ENCODE assay signal across 24 cellular contexts in genomic region chr10:3980139-3980538, GRCh38.
DNase-seq lines count a peak whose midpoint lies in the region; ATAC-seq lines count a peak whose summit lies in the region.
"Had no signal": no experiment of that assay in that cellular context is flagged by ENCODE, and none has a peak within 500 bp of the region (broad histone marks: within the 10 kb centered on the region; RNA-seq: fewer than 3 reads in every experiment).

No MANE protein-coding gene starts in this region.

- ATAC-seq in central memory CD8-positive, alpha-beta T cell (replicated peaks; ENCODE audit: extremely low read depth, poor library complexity, severe bottlenecking), result no peak
- ATAC-seq in natural killer cell treated with Interleukin-12 subunit alpha and Interleukin-12 subunit beta and Interleukin-15 and Interleukin-18, amount 100 ng/mL, for 72 hours, result no peak
- ATAC-seq in HG03097 (IDR thresholded peaks at IDR 0.05; ENCODE audit: low FRiP score, unreplicated experiment), result no peak

- no peak overlapping the region for H3K4me3 Mint-ChIP-seq in activated CD4-positive, alpha-beta T cell treated with anti-CD3 and anti-CD28 coated beads, Interleukin-2, amount 10 ng/mL, durations not matched to agents 7 days and 5 days
- peak overlapping the region in 7 of 8 donors; percentile 56 to 81 (median 75) for H3K4me3 Mint-ChIP-seq in CD4-positive, alpha-beta memory T cell
- peak overlapping the region; percentile 33 for H3K4me3 Mint-ChIP-seq in central memory CD8-positive, alpha-beta T cell
- H3K4me3 Mint-ChIP-seq in natural killer cell treated with Interleukin-12 subunit alpha and Interleukin-12 subunit beta and Interleukin-15 and Interleukin-18, amount 100 ng/mL, for 72 hours, result peak overlapping the region; percentile 80

- H3K36me3 Mint-ChIP-seq in activated CD4-positive, alpha-beta T cell treated with anti-CD3 and anti-CD28 coated beads, Interleukin-2, amount 10 ng/mL, durations not matched to agents 7 days and 5 days (ENCODE audit: low read depth), result peaks cover 33% of the 10 kb centered on the region
- peaks cover 3% of the 10 kb centered on the region in 2 donors for H3K36me3 Mint-ChIP-seq in CD4-positive, alpha-beta memory T cell
- H3K36me3 Mint-ChIP-seq in central memory CD8-positive, alpha-beta T cell (ENCODE audit: insufficient read depth), result peaks cover 1% of the 10 kb centered on the region
- peaks cover 11% of the 10 kb centered on the region for H3K36me3 Mint-ChIP-seq in natural killer cell treated with Interleukin-12 subunit alpha and Interleukin-12 subunit beta and Interleukin-15 and Interleukin-18, amount 100 ng/mL, for 72 hours

- H3K4me1 Mint-ChIP-seq in activated CD4-positive, alpha-beta T cell treated with anti-CD3 and anti-CD28 coated beads, Interleukin-2, amount 10 ng/mL, durations not matched to agents 7 days and 5 days, result peaks cover 46% of the 10 kb centered on the region
- H3K4me1 Mint-ChIP-seq in CD4-positive, alpha-beta memory T cell, result peaks cover under 1 to 42% (median 14%) of the 10 kb centered on the region in 4 donors
- peaks cover 25% of the 10 kb centered on the region for H3K4me1 Mint-ChIP-seq in central memory CD8-positive, alpha-beta T cell
- H3K4me1 Mint-ChIP-seq in natural killer cell treated with Interleukin-12 subunit alpha and Interleukin-12 subunit beta and Interleukin-15 and Interleukin-18, amount 100 ng/mL, for 72 hours (ENCODE audit: low read depth in 2 of 2), result peaks cover 9 to 33% of the 10 kb centered on the region in 2 donors

- no peak overlapping the region for H3K4me3 ChIP-seq in CD4-positive, alpha-beta memory T cell (ENCODE audit: low read length in 2 of 2)
- H3K4me3 ChIP-seq: prostate gland, sigmoid colon, testis, uterus had no signal

- no peaks in the 10 kb centered on the region for H3K9me3 ChIP-seq in CD4-positive, alpha-beta memory T cell (ENCODE audit: control insufficient read depth in 1 of 2, low read length in 2 of 2)
- H3K9me3 ChIP-seq: prostate gland, testis had no signal

- H3K27me3 ChIP-seq in CD4-positive, alpha-beta memory T cell (ENCODE audit: insufficient read depth, low read length), result no peaks in the 10 kb centered on the region
- H3K27me3 ChIP-seq: sigmoid colon, testis, uterus had no signal

- POLR2A ChIA-PET in activated CD4-positive, alpha-beta T cell treated with anti-CD3 and anti-CD28 coated beads, Interleukin-2, amount 10 ng/mL, durations not matched to agents 7 days and 5 days (lab: Charles Lee), result interaction anchor here (0.6 kb wide), 1 partner anchor 65 kb away, joined by 3 read pairs; no protein-coding TSS in a partner anchor
- POLR2A ChIA-PET in CD4-positive, alpha-beta memory T cell (lab: Charles Lee; ENCODE audit: partially characterized antibody), result interaction anchor here (0.7 to 6.2 kb wide), 10 partner anchors 8 to 197 kb away, joined by 3 to 90 read pairs (median 7); partner anchors contain the start of gene KLF6

- intact Hi-C loops in CD4-positive, alpha-beta memory T cell (cut with micrococcal nuclease), result loop anchor here (1.0 kb wide), 1 partner anchor 8 kb away; no protein-coding TSS in a partner anchor

- H3K4me1 ChIP-seq in CD4-positive, alpha-beta memory T cell (ENCODE audit: insufficient read depth, low read length), result peaks cover 79% of the 10 kb centered on the region
- H3K4me1 ChIP-seq: prostate gland, sigmoid colon, testis, uterus had no signal

- H3K27ac Mint-ChIP-seq in activated CD4-positive, alpha-beta T cell treated with anti-CD3 and anti-CD28 coated beads, Interleukin-2, amount 10 ng/mL, durations not matched to agents 7 days and 5 days, result peak overlapping the region; percentile 86
- H3K27ac Mint-ChIP-seq in CD4-positive, alpha-beta memory T cell, result peak overlapping the region in 6 of 7 donors; percentile 54 to 92 (median 79)
- H3K27ac Mint-ChIP-seq in central memory CD8-positive, alpha-beta T cell (ENCODE audit: low read depth), result peak overlapping the region; percentile 63
- H3K27ac Mint-ChIP-seq in natural killer cell treated with Interleukin-12 subunit alpha and Interleukin-12 subunit beta and Interleukin-15 and Interleukin-18, amount 100 ng/mL, for 72 hours, result no peak overlapping the region
- H3K27ac Mint-ChIP-seq: activated T-cell treated with anti-CD3 and anti-CD28 coated beads, Interleukin-2, amount 50 U/mL, for 72 hours had no signal

- H3K27ac ChIP-seq in CD4-positive, alpha-beta memory T cell (ENCODE audit: low read depth, low read length), result peak overlapping the region; percentile 0
- H3K27ac ChIP-seq: prostate gland, sigmoid colon, testis, uterus had no signal

- no peaks in the 10 kb centered on the region for H3K36me3 ChIP-seq in CD4-positive, alpha-beta memory T cell (ENCODE audit: insufficient read depth, low read length)
- H3K36me3 ChIP-seq: prostate gland, sigmoid colon, uterus had no signal

- no peaks in the 10 kb centered on the region for H3K27me3 Mint-ChIP-seq in activated CD4-positive, alpha-beta T cell treated with anti-CD3 and anti-CD28 coated beads, Interleukin-2, amount 10 ng/mL, durations not matched to agents 7 days and 5 days
- no peaks in the 10 kb centered on the region for H3K27me3 Mint-ChIP-seq in CD4-positive, alpha-beta memory T cell
- H3K27me3 Mint-ChIP-seq in central memory CD8-positive, alpha-beta T cell, result no peaks in the 10 kb centered on the region
- no peaks in the 10 kb centered on the region for H3K27me3 Mint-ChIP-seq in natural killer cell treated with Interleukin-12 subunit alpha and Interleukin-12 subunit beta and Interleukin-15 and Interleukin-18, amount 100 ng/mL, for 72 hours

- CTCF ChIA-PET in activated CD4-positive, alpha-beta T cell treated with anti-CD3 and anti-CD28 coated beads, Interleukin-2, amount 10 ng/mL, durations not matched to agents 7 days and 5 days (lab: Charles Lee), result interaction anchor here (1.6 kb wide), 1 partner anchor 8 kb away, joined by 3 read pairs; no protein-coding TSS in a partner anchor
- CTCF ChIA-PET in CD4-positive, alpha-beta memory T cell (lab: Charles Lee; ENCODE audit: partially characterized antibody), result interaction anchor here (0.7 to 1.3 kb wide), 3 partner anchors 9 to 34 kb away, joined by 3 read pairs; no protein-coding TSS in a partner anchor

- peaks cover 30% of the 10 kb centered on the region for H3K9me3 Mint-ChIP-seq in activated CD4-positive, alpha-beta T cell treated with anti-CD3 and anti-CD28 coated beads, Interleukin-2, amount 10 ng/mL, durations not matched to agents 7 days and 5 days
- H3K9me3 Mint-ChIP-seq in CD4-positive, alpha-beta memory T cell, result peaks cover 0 to 6% (median 5%) of the 10 kb centered on the region in 8 donors
- no peaks in the 10 kb centered on the region for H3K9me3 Mint-ChIP-seq in central memory CD8-positive, alpha-beta T cell
- peaks cover 7% of the 10 kb centered on the region for H3K9me3 Mint-ChIP-seq in natural killer cell treated with Interleukin-12 subunit alpha and Interleukin-12 subunit beta and Interleukin-15 and Interleukin-18, amount 100 ng/mL, for 72 hours

- DNase-seq in activated CD4-positive, alpha-beta T cell treated with anti-CD3 and anti-CD28 coated beads, Interleukin-2, amount 10 ng/mL, durations not matched to agents 7 days and 5 days, result no peak
- DNase-seq in activated CD4-positive, alpha-beta T cell treated with anti-CD3 and anti-CD28 coated beads, Interleukin-2, amount 50 U/mL, for 48 hours, result no peak
- DNase-seq in CD4-positive, alpha-beta memory T cell, result no peak
- DNase-seq in central memory CD8-positive, alpha-beta T cell (ENCODE audit: low spot score in 2 of 2), result no peak
- no peak for DNase-seq in natural killer cell treated with Interleukin-12 subunit alpha and Interleukin-12 subunit beta and Interleukin-15 and Interleukin-18, amount 100 ng/mL, for 72 hours (ENCODE audit: low spot score)
- no peak for DNase-seq in NCI-H1436 (lab: John Stamatoyannopoulos, UW)
- DNase-seq in NCI-H2029 treated with DMSO at 0.1 percent for 48 hours (lab: John Stamatoyannopoulos, UW), result no peak
- DNase-seq: activated naive CD4-positive, alpha-beta T cell treated with anti-CD3 and anti-CD28 coated beads, Interleukin-2, amount 50 U/mL, for 16 hours; activated T-cell treated with anti-CD3 and anti-CD28 coated beads, Interleukin-2, amount 50 U/mL, for 72 hours; caudate nucleus; dermis blood vessel endothelial cell; DMS53; mammary epithelial cell; NCI-H2171; NCI-H524; nucleus accumbens; SIG-M5; sigmoid colon; stimulated activated CD4-positive, alpha-beta T cell treated with anti-CD3 and anti-CD28 coated beads, Interleukin-15, amount 100 ng/mL, for 24 hours; stimulated activated naive CD4-positive, alpha-beta T cell; testis; uterus had no signal

Comparison
In these comparisons a context has a peak if more than half of its experiments do, and no peak if none do; other contexts are left out.
1. H3K27ac Mint-ChIP-seq: peak in activated CD4-positive, alpha-beta T cell treated with anti-CD3 and anti-CD28 coated beads, Interleukin-2, amount 10 ng/mL, durations not matched to agents 7 days and 5 days (single experiment), CD4-positive, alpha-beta memory T cell (6 of 7) and central memory CD8-positive, alpha-beta T cell (single experiment); none in natural killer cell treated with Interleukin-12 subunit alpha and Interleukin-12 subunit beta and Interleukin-15 and Interleukin-18, amount 100 ng/mL, for 72 hours (0 of 2).